7 cellular contexts compared by ENCODE assay signal in genomic region chr9:10226996-10227395, GRCh38.
"Had no signal": no experiment of that assay in that cellular context is flagged by ENCODE, and none has a peak within 500 bp of the region (broad histone marks: within the 10 kb centered on the region; RNA-seq: fewer than 3 reads in every experiment).

No MANE protein-coding gene starts in this region.

- H3K27ac ChIP-seq: HL-60 had no signal

- ATAC-seq: HepG2, K562 had no signal

- FAIRE-seq: HepG2, HTR-8/SVneo, K562 had no signal

- DNase-seq: IMR-90, KBM-7, KG1 had no signal

- H3K4me3 ChIP-seq: K562 had no signal
